Comparison of ENCODE assay signal across 1 cellular context in the genomic region with DNA sequence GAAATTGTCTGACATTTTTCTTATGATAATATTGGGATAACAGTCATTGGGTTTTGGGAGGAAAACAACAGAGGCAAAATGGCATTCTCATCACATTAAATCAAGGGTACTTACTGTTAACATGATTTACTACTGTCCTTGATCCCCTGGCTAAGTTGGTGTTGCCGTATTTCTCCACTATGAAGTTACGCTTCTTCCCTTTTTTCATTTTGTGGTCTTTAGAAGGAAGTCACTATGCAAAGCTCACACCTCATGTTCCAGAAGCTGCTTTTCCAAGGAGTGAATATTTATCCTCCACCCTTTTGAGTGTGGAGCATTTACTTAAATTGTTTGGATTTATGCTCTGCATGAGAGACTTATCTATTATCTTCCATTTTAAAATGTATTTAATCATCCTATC.
TF ChIP-seq lines count a peak whose summit lies in the region.

No MANE protein-coding gene starts in this region.

TF ChIP-seq in HepG2, 621 proteins besides CTCF, POLR2A, EP300 and RAD21 (continued from another document):
- TF ChIP-seq HBP1 (CRISPR knock-in tag; IDR thresholded peaks at IDR 0.05; ENCODE audit: low read depth) (no peak), YEATS2 (CRISPR knock-in tag; IDR thresholded peaks at IDR 0.05; ENCODE audit: borderline replicate concordance) (no peak), ZFYVE20 (CRISPR knock-in tag; IDR thresholded peaks at IDR 0.05; ENCODE audit: borderline replicate concordance, low read depth) (no peak), ERF (CRISPR knock-in tag; IDR thresholded peaks at IDR 0.05) (no peak)
- TF ChIP-seq, protein P1, sequence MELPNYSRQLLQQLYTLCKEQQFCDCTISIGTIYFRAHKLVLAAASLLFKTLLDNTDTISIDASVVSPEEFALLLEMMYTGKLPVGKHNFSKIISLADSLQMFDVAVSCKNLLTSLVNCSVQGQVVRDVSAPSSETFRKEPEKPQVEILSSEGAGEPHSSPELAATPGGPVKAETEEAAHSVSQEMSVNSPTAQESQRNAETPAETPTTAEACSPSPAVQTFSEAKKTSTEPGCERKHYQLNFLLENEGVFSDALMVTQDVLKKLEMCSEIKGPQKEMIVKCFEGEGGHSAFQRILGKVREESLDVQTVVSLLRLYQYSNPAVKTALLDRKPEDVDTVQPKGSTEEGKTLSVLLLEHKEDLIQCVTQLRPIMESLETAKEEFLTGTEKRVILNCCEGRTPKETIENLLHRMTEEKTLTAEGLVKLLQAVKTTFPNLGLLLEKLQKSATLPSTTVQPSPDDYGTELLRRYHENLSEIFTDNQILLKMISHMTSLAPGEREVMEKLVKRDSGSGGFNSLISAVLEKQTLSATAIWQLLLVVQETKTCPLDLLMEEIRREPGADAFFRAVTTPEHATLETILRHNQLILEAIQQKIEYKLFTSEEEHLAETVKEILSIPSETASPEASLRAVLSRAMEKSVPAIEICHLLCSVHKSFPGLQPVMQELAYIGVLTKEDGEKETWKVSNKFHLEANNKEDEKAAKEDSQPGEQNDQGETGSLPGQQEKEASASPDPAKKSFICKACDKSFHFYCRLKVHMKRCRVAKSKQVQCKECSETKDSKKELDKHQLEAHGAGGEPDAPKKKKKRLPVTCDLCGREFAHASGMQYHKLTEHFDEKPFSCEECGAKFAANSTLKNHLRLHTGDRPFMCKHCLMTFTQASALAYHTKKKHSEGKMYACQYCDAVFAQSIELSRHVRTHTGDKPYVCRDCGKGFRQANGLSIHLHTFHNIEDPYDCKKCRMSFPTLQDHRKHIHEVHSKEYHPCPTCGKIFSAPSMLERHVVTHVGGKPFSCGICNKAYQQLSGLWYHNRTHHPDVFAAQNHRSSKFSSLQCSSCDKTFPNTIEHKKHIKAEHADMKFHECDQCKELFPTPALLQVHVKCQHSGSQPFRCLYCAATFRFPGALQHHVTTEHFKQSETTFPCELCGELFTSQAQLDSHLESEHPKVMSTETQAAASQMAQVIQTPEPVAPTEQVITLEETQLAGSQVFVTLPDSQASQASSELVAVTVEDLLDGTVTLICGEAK (IDR thresholded peaks at IDR 0.05), result no peak
- TF ChIP-seq, protein P1 (CRISPR knock-in tag; IDR thresholded peaks at IDR 0.05), result no peak
